9 cellular contexts compared by ENCODE assay signal in the genomic region with DNA sequence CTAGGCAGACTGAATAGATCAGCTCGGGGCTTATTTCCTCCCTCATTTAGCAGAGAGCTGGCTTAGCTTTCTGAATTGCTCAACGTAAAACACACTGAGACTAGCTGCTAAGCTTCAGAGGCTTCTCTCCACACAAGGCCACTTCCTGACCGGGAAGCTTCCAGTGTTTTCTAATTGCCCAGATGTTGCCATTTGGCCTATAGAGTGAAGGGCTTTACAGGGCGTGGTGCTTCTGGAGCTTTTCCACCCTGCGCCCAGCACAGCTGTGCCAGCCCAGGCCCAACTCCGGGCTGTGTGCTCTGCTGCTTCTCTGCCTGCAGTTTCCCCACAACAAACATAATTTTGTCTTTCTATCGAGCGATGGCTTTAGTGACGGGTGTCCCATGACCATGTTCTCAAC. TPM values are rescaled to one million over a fixed set of nuclear protein-coding genes. Genes with fewer than 3 reads are reported as not detected.
DNase-seq lines count a peak whose midpoint lies in the region; ATAC-seq and TF ChIP-seq lines count a peak whose summit lies in the region.
"Had no signal": no experiment of that assay in that cellular context is flagged by ENCODE, and none has a peak within 500 bp of the region (broad histone marks: within the 10 kb centered on the region; RNA-seq: fewer than 3 reads in every experiment).

No MANE protein-coding gene starts in this region.

- no peak overlapping the region for H3K4me3 Mint-ChIP-seq in activated CD4-positive, alpha-beta T cell treated with anti-CD3 and anti-CD28 coated beads, Interleukin-2, amount 10 ng/mL, durations not matched to agents 7 days and 5 days

- peaks cover 19% of the 10 kb centered on the region for H3K4me1 Mint-ChIP-seq in activated CD4-positive, alpha-beta T cell treated with anti-CD3 and anti-CD28 coated beads, Interleukin-2, amount 10 ng/mL, durations not matched to agents 7 days and 5 days

- no peaks in the 10 kb centered on the region for H3K27me3 ChIP-seq in dorsolateral prefrontal cortex

- TF ChIP-seq CTCF in dorsolateral prefrontal cortex (IDR thresholded peaks at IDR 0.05 in 54 of 56, conservative IDR thresholded peaks at IDR 0.05 in 2 of 56; ENCODE audit: low read depth in 1 of 56, partially characterized antibody in 56 of 56): peak in 3 of 56 donors; percentile 15 to 19 (median 17)

- POLR2A ChIA-PET in activated CD4-positive, alpha-beta T cell treated with anti-CD3 and anti-CD28 coated beads, Interleukin-2, amount 10 ng/mL, durations not matched to agents 7 days and 5 days (lab: Charles Lee): interaction anchor here (0.6 kb wide), 1 partner anchor 140 kb away, joined by 11 read pairs; no protein-coding TSS in a partner anchor

- CTCF ChIA-PET in activated CD4-positive, alpha-beta T cell treated with anti-CD3 and anti-CD28 coated beads, Interleukin-2, amount 10 ng/mL, durations not matched to agents 7 days and 5 days (lab: Charles Lee): interaction anchor here (0.6 to 4.9 kb wide), 11 partner anchors 10 to 146 kb away, joined by 3 to 67 read pairs (median 4); no protein-coding TSS in a partner anchor

- no peaks in the 10 kb centered on the region for H3K36me3 Mint-ChIP-seq in activated CD4-positive, alpha-beta T cell treated with anti-CD3 and anti-CD28 coated beads, Interleukin-2, amount 10 ng/mL, durations not matched to agents 7 days and 5 days (ENCODE audit: low read depth)

- peak overlapping the region in 34 of 59 donors; percentile 0 to 68 (median 54) for H3K4me3 ChIP-seq in dorsolateral prefrontal cortex

- no peak for ATAC-seq in GM21619 (IDR thresholded peaks at IDR 0.05; ENCODE audit: unreplicated experiment)

- no peaks in the 10 kb centered on the region for H3K9me3 Mint-ChIP-seq in activated CD4-positive, alpha-beta T cell treated with anti-CD3 and anti-CD28 coated beads, Interleukin-2, amount 10 ng/mL, durations not matched to agents 7 days and 5 days

- peak overlapping the region; percentile 74 for H3K27ac Mint-ChIP-seq in activated CD4-positive, alpha-beta T cell treated with anti-CD3 and anti-CD28 coated beads, Interleukin-2, amount 10 ng/mL, durations not matched to agents 7 days and 5 days

- H3K27me3 Mint-ChIP-seq in activated CD4-positive, alpha-beta T cell treated with anti-CD3 and anti-CD28 coated beads, Interleukin-2, amount 10 ng/mL, durations not matched to agents 7 days and 5 days: peaks cover 5% of the 10 kb centered on the region

- intact Hi-C loops in dorsolateral prefrontal cortex (cut with DNase I): no loop called here

- no peak for DNase-seq in activated CD4-positive, alpha-beta T cell treated with anti-CD3 and anti-CD28 coated beads, Interleukin-2, amount 10 ng/mL, durations not matched to agents 7 days and 5 days
- no peak for DNase-seq in activated CD4-positive, alpha-beta T cell treated with anti-CD3 and anti-CD28 coated beads, Interleukin-2, amount 50 U/mL, for 48 hours
- DNase-seq in dorsolateral prefrontal cortex: peak in 3 of 10 donors; percentile 15 to 59 (median 47)
- peak; percentile 63 for DNase-seq in medulla oblongata (ENCODE audit: extremely low spot score)
- peak; percentile 72 for DNase-seq in superior temporal gyrus (ENCODE audit: extremely low spot score)
- no peak for DNase-seq in NCI-H146 (lab: John Stamatoyannopoulos, UW)
- no peak for DNase-seq in GOT3 (lab: John Stamatoyannopoulos, UW)

- H3K27ac ChIP-seq in dorsolateral prefrontal cortex: peak overlapping the region in 57 of 59 donors; percentile 10 to 92 (median 83)

RNA-seq across cellular contexts. Expression of gene FAM240A, which starts 16.7 kb away (rescaled TPM):
- not detected for total RNA-seq in activated CD4-positive, alpha-beta T cell treated with anti-CD3 and anti-CD28 coated beads, Interleukin-2, amount 10 ng/mL, durations not matched to agents 7 days and 5 days
- total RNA-seq in dorsolateral prefrontal cortex: under 1 TPM in 1 of 120 experiments, not detected in 119; 0.30 TPM
- total RNA-seq: subcutaneous adipose tissue had no signal

Comparison
In these comparisons a context has a peak if more than half of its experiments do, and no peak if none do; other contexts are left out.
1. DNase-seq: peak in medulla oblongata (single experiment) and superior temporal gyrus (single experiment); none in activated CD4-positive, alpha-beta T cell treated with anti-CD3 and anti-CD28 coated beads, Interleukin-2, amount 10 ng/mL, durations not matched to agents 7 days and 5 days (single experiment), activated CD4-positive, alpha-beta T cell treated with anti-CD3 and anti-CD28 coated beads, Interleukin-2, amount 50 U/mL, for 48 hours (0 of 2), NCI-H146 (single experiment) and GOT3 (single experiment).